In genomic region chr6:63441266-63441956, GRCh38 we compare ENCODE assay signal across 11 cellular contexts.
A peak's percentile ranks its signal among the peaks of the same experiment; 100 is the strongest.
DNase-seq lines count a peak whose midpoint lies in the region; ATAC-seq and TF ChIP-seq lines count a peak whose summit lies in the region.
"Had no signal": no experiment of that assay in that cellular context is flagged by ENCODE, and none has a peak within 500 bp of the region (broad histone marks: within the 10 kb centered on the region; RNA-seq: fewer than 3 reads in every experiment).

No MANE protein-coding gene starts in this region.

- no peak overlapping the region for H4K5ac ChIP-seq in mesendoderm (ENCODE audit: low read length)

- H3K23ac ChIP-seq in mesendoderm (ENCODE audit: low read length) = no peak overlapping the region

- H3K36me3 ChIP-seq in KMS-11 (ENCODE audit: insufficient read depth) = no peaks in the 10 kb centered on the region
- H3K36me3 ChIP-seq in mesendoderm (ENCODE audit: control insufficient read depth, insufficient read depth, low read length) = no peaks in the 10 kb centered on the region

- no peak overlapping the region for H3K4ac ChIP-seq in mesendoderm (ENCODE audit: low read depth, low read length)

- H4K20me1 ChIP-seq in KMS-11 (ENCODE audit: insufficient read depth) = no peaks in the 10 kb centered on the region

- H3K27ac ChIP-seq in KMS-11 (no peak overlapping the region), mesendoderm (ENCODE audit: low read depth, low read length) (no peak overlapping the region)
- H3K27ac ChIP-seq: parathyroid adenoma had no signal

- H3K79me2 ChIP-seq in KMS-11 (ENCODE audit: insufficient read depth, low read depth) (no peaks in the 10 kb centered on the region), mesendoderm (ENCODE audit: control insufficient read depth, insufficient read depth, low read length) (no peaks in the 10 kb centered on the region)
- H3K79me2 ChIP-seq: parathyroid adenoma had no signal

- H3K4me3 ChIP-seq in KMS-11 (IDR thresholded peaks at IDR 0.05; ENCODE audit: insufficient read depth, low read depth, low read length) (no peak overlapping the region), mesendoderm (ENCODE audit: low read length) (no peak overlapping the region)

- DNase-seq in DMS53 treated with DMSO at 0.1 percent for 48 hours (lab: John Stamatoyannopoulos, UW; ENCODE audit: unreplicated experiment) (peak; percentile 86), RPMI8226 (peak; percentile 59), mesendoderm (peak; percentile 23), foreskin melanocyte (no peak), KBM-7 (no peak), kidney glomerular epithelial cell (lab: John Stamatoyannopoulos, UW) (no peak)
- DNase-seq: activated CD8-positive, alpha-beta memory T cell treated with anti-CD3 and anti-CD28 coated beads, Interleukin-2, amount 50 U/mL, for 4 hours; GF-D8 had no signal

- no peaks in the 10 kb centered on the region for H3K79me1 ChIP-seq in mesendoderm (ENCODE audit: low read length)

- no CpG with 5 or more reads among the region's 18 CpGs for WGBS in mesendoderm (ENCODE audit: extremely low coverage, insufficient coverage, low lambda C conversion rate)

- H2BK120ac ChIP-seq in mesendoderm (ENCODE audit: low read depth, low read length) = no peak overlapping the region

- TF ChIP-seq CTCF in KMS-11 (conservative IDR thresholded peaks at IDR 0.05; ENCODE audit: low read depth, low read length) = no peak

- H3K4me1 ChIP-seq in KMS-11 (ENCODE audit: low read depth, poor library complexity, severe bottlenecking) = no peaks in the 10 kb centered on the region
- H3K4me1 ChIP-seq in mesendoderm (ENCODE audit: control insufficient read depth, low read depth, low read length) = no peaks in the 10 kb centered on the region
- H3K4me1 ChIP-seq: parathyroid adenoma had no signal

- no peak overlapping the region for H2BK15ac ChIP-seq in mesendoderm (replicated peaks; ENCODE audit: low read depth)

- peak overlapping the region; percentile 64 for H2AFZ ChIP-seq in KMS-11 (ENCODE audit: low read depth)
- H2AFZ ChIP-seq: parathyroid adenoma had no signal

- no peak overlapping the region for H3K18ac ChIP-seq in mesendoderm (ENCODE audit: low read length)

- H3K9ac ChIP-seq in KMS-11 = peak overlapping the region; percentile 37; the same call in 1 of the 2 replicates
- H3K9ac ChIP-seq in mesendoderm (ENCODE audit: low read length) = no peak overlapping the region
- H3K9ac ChIP-seq: parathyroid adenoma had no signal

- in situ Hi-C loops in KBM-7 (cut with MboI; ENCODE audit: low pct_unique_long_range_greater_than_20kb, low sequenced_read_pairs) = no loop called here

- H3K4me2 ChIP-seq in KMS-11 = peak overlapping the region; percentile 25; the same call in 1 of the 2 replicates
- no peak overlapping the region for H3K4me2 ChIP-seq in mesendoderm (ENCODE audit: low read length)

- no peak for ATAC-seq in HG03442 (IDR thresholded peaks at IDR 0.05; ENCODE audit: unreplicated experiment)

- H3K56ac ChIP-seq in mesendoderm (ENCODE audit: low read length) = peak overlapping the region; percentile 25

- no peak overlapping the region for H4K8ac ChIP-seq in mesendoderm (ENCODE audit: low read depth, low read length)

- H2AK5ac ChIP-seq in mesendoderm (ENCODE audit: low read length) = no peak overlapping the region

- H2BK5ac ChIP-seq in mesendoderm (ENCODE audit: low read length) = no peak overlapping the region

- H3K27me3 ChIP-seq in KMS-11 (ENCODE audit: insufficient read depth, low read depth) (no peaks in the 10 kb centered on the region), mesendoderm (ENCODE audit: insufficient read depth, low read length, poor library complexity) (no peaks in the 10 kb centered on the region)

Comparison
In these comparisons a context has a peak if more than half of its experiments do, and no peak if none do; other contexts are left out.
1. DNase-seq: peak in DMS53 treated with DMSO at 0.1 percent for 48 hours (single experiment), RPMI8226 (single experiment) and mesendoderm (single experiment); none in foreskin melanocyte (single experiment), KBM-7 (single experiment) and kidney glomerular epithelial cell (single experiment).